1 cellular context compared by ENCODE assay signal in the genomic region with DNA sequence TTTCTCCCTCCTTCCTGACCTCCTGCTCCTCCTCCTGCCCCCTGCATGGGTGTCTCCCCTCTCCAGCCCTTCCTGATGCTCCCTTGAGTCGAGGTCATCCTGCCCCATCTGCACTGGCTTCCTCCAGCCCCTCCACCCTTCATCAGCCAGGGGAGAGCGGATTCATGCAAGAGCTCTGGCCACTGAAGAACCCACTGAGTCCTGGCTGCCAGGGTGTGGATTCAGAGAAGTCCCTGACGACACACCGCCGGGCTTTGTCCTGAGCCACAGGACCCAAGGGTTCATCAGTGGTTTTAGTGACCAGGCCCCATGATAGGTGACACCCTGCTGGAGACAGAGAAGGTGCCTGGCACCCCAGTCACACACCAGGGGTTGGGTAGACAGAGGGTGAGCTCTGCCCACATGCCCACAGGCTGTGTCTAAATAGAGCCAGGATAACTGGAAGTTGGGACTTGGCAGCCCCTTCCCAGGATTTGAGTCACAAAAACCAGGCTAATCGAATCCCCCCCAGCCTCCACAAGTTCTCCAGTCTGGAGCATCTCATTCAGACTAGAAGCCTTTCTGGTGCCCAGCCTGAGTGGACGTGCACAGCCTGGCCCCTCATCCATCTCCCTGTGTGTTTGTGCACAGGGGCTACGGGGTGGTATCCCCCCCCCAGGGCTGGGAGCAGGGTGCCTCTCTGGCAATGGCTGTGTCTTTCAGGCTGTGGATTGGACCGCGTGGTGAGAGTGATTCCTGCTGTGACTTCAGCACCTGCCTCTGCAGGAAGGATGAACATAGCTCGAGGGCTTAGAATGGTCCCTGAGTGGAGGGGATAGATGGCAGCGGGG.
TF ChIP-seq lines count a peak whose summit lies in the region.

No MANE protein-coding gene starts in this region.

TF ChIP-seq in GM23338, 12 proteins besides CTCF, POLR2A, EP300 and RAD21 (continued from another document):
- TF ChIP-seq, protein P1, sequence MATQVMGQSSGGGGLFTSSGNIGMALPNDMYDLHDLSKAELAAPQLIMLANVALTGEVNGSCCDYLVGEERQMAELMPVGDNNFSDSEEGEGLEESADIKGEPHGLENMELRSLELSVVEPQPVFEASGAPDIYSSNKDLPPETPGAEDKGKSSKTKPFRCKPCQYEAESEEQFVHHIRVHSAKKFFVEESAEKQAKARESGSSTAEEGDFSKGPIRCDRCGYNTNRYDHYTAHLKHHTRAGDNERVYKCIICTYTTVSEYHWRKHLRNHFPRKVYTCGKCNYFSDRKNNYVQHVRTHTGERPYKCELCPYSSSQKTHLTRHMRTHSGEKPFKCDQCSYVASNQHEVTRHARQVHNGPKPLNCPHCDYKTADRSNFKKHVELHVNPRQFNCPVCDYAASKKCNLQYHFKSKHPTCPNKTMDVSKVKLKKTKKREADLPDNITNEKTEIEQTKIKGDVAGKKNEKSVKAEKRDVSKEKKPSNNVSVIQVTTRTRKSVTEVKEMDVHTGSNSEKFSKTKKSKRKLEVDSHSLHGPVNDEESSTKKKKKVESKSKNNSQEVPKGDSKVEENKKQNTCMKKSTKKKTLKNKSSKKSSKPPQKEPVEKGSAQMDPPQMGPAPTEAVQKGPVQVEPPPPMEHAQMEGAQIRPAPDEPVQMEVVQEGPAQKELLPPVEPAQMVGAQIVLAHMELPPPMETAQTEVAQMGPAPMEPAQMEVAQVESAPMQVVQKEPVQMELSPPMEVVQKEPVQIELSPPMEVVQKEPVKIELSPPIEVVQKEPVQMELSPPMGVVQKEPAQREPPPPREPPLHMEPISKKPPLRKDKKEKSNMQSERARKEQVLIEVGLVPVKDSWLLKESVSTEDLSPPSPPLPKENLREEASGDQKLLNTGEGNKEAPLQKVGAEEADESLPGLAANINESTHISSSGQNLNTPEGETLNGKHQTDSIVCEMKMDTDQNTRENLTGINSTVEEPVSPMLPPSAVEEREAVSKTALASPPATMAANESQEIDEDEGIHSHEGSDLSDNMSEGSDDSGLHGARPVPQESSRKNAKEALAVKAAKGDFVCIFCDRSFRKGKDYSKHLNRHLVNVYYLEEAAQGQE (IDR thresholded peaks at IDR 0.05; ENCODE audit: unreplicated experiment), result no peak
- TF ChIP-seq POLR2AphosphoS5 (IDR thresholded peaks at IDR 0.05; ENCODE audit: low read depth), result no peak
- TF ChIP-seq JUNB (IDR thresholded peaks at IDR 0.05; ENCODE audit: unreplicated experiment), result no peak
- TF ChIP-seq, protein P2, sequence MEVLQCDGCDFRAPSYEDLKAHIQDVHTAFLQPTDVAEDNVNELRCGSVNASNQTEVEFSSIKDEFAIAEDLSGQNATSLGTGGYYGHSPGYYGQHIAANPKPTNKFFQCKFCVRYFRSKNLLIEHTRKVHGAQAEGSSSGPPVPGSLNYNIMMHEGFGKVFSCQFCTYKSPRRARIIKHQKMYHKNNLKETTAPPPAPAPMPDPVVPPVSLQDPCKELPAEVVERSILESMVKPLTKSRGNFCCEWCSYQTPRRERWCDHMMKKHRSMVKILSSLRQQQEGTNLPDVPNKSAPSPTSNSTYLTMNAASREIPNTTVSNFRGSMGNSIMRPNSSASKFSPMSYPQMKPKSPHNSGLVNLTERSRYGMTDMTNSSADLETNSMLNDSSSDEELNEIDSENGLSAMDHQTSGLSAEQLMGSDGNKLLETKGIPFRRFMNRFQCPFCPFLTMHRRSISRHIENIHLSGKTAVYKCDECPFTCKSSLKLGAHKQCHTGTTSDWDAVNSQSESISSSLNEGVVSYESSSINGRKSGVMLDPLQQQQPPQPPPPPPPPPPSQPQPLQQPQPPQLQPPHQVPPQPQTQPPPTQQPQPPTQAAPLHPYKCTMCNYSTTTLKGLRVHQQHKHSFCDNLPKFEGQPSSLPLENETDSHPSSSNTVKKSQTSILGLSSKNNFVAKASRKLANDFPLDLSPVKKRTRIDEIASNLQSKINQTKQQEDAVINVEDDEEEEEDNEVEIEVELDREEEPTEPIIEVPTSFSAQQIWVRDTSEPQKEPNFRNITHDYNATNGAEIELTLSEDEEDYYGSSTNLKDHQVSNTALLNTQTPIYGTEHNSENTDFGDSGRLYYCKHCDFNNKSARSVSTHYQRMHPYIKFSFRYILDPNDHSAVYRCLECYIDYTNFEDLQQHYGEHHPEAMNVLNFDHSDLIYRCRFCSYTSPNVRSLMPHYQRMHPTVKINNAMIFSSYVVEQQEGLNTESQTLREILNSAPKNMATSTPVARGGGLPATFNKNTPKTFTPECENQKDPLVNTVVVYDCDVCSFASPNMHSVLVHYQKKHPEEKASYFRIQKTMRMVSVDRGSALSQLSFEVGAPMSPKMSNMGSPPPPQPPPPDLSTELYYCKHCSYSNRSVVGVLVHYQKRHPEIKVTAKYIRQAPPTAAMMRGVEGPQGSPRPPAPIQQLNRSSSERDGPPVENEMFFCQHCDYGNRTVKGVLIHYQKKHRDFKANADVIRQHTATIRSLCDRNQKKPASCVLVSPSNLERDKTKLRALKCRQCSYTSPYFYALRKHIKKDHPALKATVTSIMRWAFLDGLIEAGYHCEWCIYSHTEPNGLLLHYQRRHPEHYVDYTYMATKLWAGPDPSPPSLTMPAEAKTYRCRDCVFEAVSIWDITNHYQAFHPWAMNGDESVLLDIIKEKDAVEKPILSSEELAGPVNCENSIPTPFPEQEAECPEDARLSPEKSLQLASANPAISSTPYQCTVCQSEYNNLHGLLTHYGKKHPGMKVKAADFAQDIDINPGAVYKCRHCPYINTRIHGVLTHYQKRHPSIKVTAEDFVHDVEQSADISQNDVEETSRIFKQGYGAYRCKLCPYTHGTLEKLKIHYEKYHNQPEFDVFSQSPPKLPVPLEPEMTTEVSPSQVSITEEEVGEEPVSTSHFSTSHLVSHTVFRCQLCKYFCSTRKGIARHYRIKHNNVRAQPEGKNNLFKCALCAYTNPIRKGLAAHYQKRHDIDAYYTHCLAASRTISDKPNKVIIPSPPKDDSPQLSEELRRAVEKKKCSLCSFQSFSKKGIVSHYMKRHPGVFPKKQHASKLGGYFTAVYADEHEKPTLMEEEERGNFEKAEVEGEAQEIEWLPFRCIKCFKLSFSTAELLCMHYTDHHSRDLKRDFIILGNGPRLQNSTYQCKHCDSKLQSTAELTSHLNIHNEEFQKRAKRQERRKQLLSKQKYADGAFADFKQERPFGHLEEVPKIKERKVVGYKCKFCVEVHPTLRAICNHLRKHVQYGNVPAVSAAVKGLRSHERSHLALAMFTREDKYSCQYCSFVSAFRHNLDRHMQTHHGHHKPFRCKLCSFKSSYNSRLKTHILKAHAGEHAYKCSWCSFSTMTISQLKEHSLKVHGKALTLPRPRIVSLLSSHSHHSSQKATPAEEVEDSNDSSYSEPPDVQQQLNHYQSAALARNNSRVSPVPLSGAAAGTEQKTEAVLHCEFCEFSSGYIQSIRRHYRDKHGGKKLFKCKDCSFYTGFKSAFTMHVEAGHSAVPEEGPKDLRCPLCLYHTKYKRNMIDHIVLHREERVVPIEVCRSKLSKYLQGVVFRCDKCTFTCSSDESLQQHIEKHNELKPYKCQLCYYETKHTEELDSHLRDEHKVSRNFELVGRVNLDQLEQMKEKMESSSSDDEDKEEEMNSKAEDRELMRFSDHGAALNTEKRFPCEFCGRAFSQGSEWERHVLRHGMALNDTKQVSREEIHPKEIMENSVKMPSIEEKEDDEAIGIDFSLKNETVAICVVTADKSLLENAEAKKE (CRISPR knock-in tag; IDR thresholded peaks at IDR 0.05), result no peak
- TF ChIP-seq ZNF114 (CRISPR knock-in tag; IDR thresholded peaks at IDR 0.05), result no peak
- no peak for TF ChIP-seq ZNF331 (CRISPR knock-in tag; IDR thresholded peaks at IDR 0.05; ENCODE audit: low read depth)
